19 cellular contexts compared by ENCODE assay signal in the genomic region with DNA sequence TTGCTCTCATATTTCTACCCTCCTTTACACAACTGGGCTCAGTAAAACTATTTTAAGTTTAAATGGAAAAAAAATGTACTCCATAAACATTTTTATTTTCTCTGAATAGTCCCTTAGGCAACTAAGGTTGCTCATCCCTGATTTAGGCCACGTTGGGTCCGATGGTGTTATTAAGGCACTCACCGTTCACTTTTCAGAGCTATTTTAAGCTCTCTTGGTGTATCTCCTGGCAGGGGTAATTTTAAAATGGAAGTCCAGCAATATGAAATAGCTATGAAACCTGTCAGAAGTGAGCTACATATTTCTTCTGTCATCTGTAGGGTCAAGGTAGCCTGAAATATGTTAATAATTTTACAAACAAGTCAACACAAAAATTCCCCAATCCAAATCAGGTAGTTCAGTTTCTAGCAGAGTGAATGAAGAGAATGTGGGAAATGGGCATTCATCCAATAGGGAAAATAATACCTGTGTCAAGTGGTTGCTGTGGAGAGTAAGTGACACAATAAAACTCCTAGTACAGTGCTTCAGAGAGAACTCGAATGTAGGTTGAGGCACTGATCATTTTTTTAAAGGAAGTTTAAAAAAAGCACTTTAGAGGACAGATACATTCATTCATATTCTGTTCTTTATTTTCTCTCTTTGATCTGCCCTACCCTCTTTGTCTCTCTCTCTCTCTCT.
"Had no signal": no experiment of that assay in that cellular context is flagged by ENCODE, and none has a peak within 500 bp of the region (broad histone marks: within the 10 kb centered on the region; RNA-seq: fewer than 3 reads in every experiment).

No MANE protein-coding gene starts in this region.

- FAIRE-seq: colon had no signal

- H3K4me3 ChIP-seq: adrenal gland, ascending aorta, prostate gland, thoracic aorta had no signal

- DNase-seq: activated B cell treated with CpG ODN at 0.5 μM for 24 hours; activated CD4-positive, alpha-beta T cell treated with anti-CD3 and anti-CD28 coated beads for 4 hours; activated CD4-positive, alpha-beta T cell treated with anti-CD3 and anti-CD28 coated beads, Interleukin-2, amount 50 U/mL, for 48 hours; activated CD8-positive, alpha-beta memory T cell treated with anti-CD3 and anti-CD28 coated beads, Interleukin-2, amount 50 U/mL, for 48 hours; activated naive CD4-positive, alpha-beta T cell; activated T-cell treated with anti-CD3 and anti-CD28 coated beads, Interleukin-2, amount 50 U/mL, for 4 hours; adrenal gland; brain microvascular endothelial cell; central memory CD4-positive, alpha-beta T cell; effector memory CD4-positive, alpha-beta T cell; foreskin melanocyte; right cardiac atrium; stimulated activated CD4-positive, alpha-beta T cell treated with anti-CD3 and anti-CD28 coated beads, Interleukin-4, amount 100 ng/mL, for 24 hours; stimulated activated naive CD4-positive, alpha-beta T cell treated with Interleukin-2 at 50 U/mL for 16 hours; T1000 had no signal

- H3K4me1 ChIP-seq: adrenal gland, ascending aorta, prostate gland had no signal

- H3K9me3 ChIP-seq: adrenal gland, prostate gland, thoracic aorta had no signal

- H3K36me3 ChIP-seq: adrenal gland, ascending aorta, brain microvascular endothelial cell, prostate gland, thoracic aorta had no signal

- H3K27ac ChIP-seq: adrenal gland, ascending aorta, brain microvascular endothelial cell, prostate gland, thoracic aorta had no signal

- H3K27me3 ChIP-seq: adrenal gland, ascending aorta, brain microvascular endothelial cell had no signal
